In the genomic region with DNA sequence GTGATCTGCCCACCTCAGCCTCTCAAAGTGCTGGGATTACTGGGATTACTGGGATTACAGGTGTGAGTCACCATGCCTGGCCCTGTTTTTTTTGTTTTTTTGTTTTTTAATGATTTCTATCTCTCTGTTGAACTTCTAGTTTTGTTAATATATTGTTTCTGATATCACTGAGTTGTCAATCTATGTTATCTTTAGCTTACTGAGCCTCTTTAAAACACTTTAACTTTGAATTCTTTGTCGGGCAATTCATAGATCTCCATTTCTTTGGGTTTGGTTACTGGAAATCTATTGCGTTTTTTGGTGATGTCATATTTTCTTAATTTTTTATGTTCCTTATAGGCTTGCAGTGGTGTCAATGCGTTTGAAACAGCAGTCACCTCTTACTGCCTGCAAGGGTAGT, we compare ENCODE assay signal across 22 cellular contexts. TPM values are rescaled to one million over a fixed set of nuclear protein-coding genes. Genes with fewer than 3 reads are reported as not detected.
"Had no signal": no experiment of that assay in that cellular context is flagged by ENCODE, and none has a peak within 500 bp of the region (broad histone marks: within the 10 kb centered on the region; RNA-seq: fewer than 3 reads in every experiment).

No MANE protein-coding gene starts in this region.

- DNase-seq: IMR-90, Kasumi-1, KG1, MM.1S, NCI-H1092 treated with DMSO at 0.1 percent for 48 hours, NCI-H1436, NCI-H187, NCI-H2029, NCI-H2081 treated with DMSO at 0.1 percent for 48 hours, NCI-H2171, NCI-H226, NCI-H446, NCI-H510A, NCI-H524 treated with DMSO at 0.1 percent for 48 hours, NCI-H69, NCI-H774, SHP77, SK-N-SH, SW 1271 had no signal

- H3K9me2 ChIP-seq: SK-N-SH had no signal

- H3K4me2 ChIP-seq: SK-N-SH had no signal

- H3K9ac ChIP-seq: SK-N-SH had no signal

- H3K9me3 ChIP-seq: SK-N-SH had no signal

- H3K27ac ChIP-seq: RWPE1 had no signal

RNA-seq across cellular contexts. Expression of a gene that starts 9.2 kb away (rescaled TPM):
- total RNA-seq: HT-29, M059J had no signal
